Comparison of ENCODE assay signal across 8 cellular contexts in the genomic region with DNA sequence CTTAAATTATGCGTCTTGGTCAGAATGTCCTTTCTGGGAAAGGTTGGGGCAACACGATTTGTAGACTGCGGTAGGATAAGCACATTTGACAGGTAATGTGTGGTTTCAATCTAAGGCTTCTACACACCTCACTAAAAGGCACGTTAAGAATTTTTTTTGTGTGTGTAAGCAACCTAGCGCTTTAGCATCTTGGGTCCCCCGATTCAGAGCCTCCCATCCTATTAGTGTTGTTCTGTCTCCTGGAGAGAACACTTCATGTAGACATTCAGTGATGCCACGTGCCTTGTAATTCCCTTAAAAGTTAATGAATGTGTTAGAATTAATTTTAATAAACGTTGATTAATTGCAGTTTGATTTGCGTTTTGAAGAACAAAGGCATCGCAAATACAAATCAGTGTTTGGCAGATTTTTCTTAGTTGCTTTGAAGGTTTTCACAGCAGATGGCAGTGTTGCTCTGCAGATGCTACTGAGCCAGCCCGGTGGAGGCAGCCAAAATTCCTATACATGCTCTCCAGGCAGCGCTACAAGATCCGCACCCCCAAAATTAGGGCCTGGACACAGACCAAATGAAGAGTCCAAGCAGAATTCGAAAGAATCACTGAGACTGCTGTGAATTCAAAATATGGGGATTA.
A peak's percentile ranks its signal among the peaks of the same experiment; 100 is the strongest.
DNase-seq lines count a peak whose midpoint lies in the region; ATAC-seq and TF ChIP-seq lines count a peak whose summit lies in the region.

No MANE protein-coding gene starts in this region.

- no peak overlapping the region for H3K27ac ChIP-seq in transverse colon

- DNase-seq in COLO829 (ENCODE audit: low spot score) (peak; percentile 40), NCI-H2029 treated with DMSO at 0.1 percent for 48 hours (lab: John Stamatoyannopoulos, UW) (peak; percentile 2), astrocyte of the hippocampus (ENCODE audit: low read depth, low spot score) (peak; percentile 68), iPS-NIHi7 (ENCODE audit: extremely low spot score) (peak; percentile 60), transverse colon (peak; percentile 9), HuH-7.5 (ENCODE audit: low spot score) (no peak)

- H3K4me3 ChIP-seq in transverse colon: no peak overlapping the region

- H3K9me3 ChIP-seq in transverse colon: no peaks in the 10 kb centered on the region

- TF ChIP-seq EP300 in transverse colon (IDR thresholded peaks at IDR 0.05; ENCODE audit: low read depth): no peak

- TF ChIP-seq CTCF in transverse colon (IDR thresholded peaks at IDR 0.05): peak in 3 of 5 experiments; percentile 19 to 31 (median 26)

- no peak for TF ChIP-seq POLR2A in transverse colon (IDR thresholded peaks at IDR 0.05)

- ATAC-seq in GM19463 (IDR thresholded peaks at IDR 0.05; ENCODE audit: unreplicated experiment) (peak; percentile 58), HG02970 (IDR thresholded peaks at IDR 0.05; ENCODE audit: low FRiP score, unreplicated experiment) (no peak)

- intact Hi-C loops in transverse colon (cut with DNase I; ENCODE audit: low total_unique reads): no loop called here

- 27 to 42% methylated on average over 10 to 14 of the region's 14 CpGs for WGBS in transverse colon (ENCODE audit: low coverage in 1 of 2), 2 donors

- no peaks in the 10 kb centered on the region for H3K4me1 ChIP-seq in transverse colon

- H3K36me3 ChIP-seq in transverse colon: no peaks in the 10 kb centered on the region

- in situ Hi-C loops in transverse colon (cut with MboI; ENCODE audit: low pct_ligation_motif_present in 1 of 4, low pct_unique_long_range_greater_than_20kb in 1 of 4, low sequenced_read_pairs in 3 of 4): no loop called here

- no peaks in the 10 kb centered on the region for H3K27me3 ChIP-seq in transverse colon
